ENCODE assay signal across 13 cellular contexts in the genomic region with DNA sequence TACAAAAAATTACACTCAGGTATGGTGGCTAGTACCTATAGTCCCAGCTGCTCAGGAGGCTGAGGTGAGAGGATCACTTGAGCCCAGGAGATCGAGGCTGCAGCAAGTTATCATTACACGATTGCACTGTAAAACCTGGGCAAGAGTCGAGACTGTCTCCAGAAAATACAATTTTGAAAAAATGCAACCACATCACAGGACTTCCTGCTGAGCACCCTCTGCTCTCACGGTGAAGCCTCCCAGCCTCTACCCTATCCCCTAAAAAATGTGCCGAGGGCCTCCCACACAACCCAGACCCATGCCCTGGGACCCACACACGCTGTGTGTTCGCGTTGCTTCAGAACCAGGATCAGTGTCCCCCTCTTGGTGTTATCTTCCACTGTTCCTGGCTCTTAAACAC.
A peak's percentile ranks its signal among the peaks of the same experiment; 100 is the strongest.
DNase-seq lines count a peak whose midpoint lies in the region; ATAC-seq and TF ChIP-seq lines count a peak whose summit lies in the region.
"Had no signal": no experiment of that assay in that cellular context is flagged by ENCODE, and none has a peak within 500 bp of the region (broad histone marks: within the 10 kb centered on the region; RNA-seq: fewer than 3 reads in every experiment).

No MANE protein-coding gene starts in this region.

- intact Hi-C loops in CD4-positive, alpha-beta memory T cell (cut with micrococcal nuclease) = no loop called here
- intact Hi-C loops in activated B cell treated with CpG ODN at 0.5 μM for 24 hours (cut with micrococcal nuclease) = no loop called here

- no peaks in the 10 kb centered on the region for H3K9me3 ChIP-seq in CD4-positive, alpha-beta memory T cell (ENCODE audit: control insufficient read depth in 1 of 2, low read length in 2 of 2)

- H3K4me1 Mint-ChIP-seq in activated T-cell treated with anti-CD3 and anti-CD28 coated beads, Interleukin-2, amount 50 U/mL, for 72 hours (ENCODE audit: low read depth) = peaks cover 38% of the 10 kb centered on the region
- H3K4me1 Mint-ChIP-seq in activated T-cell treated with anti-CD3 and anti-CD28 coated beads, Interleukin-2, amount 50 U/mL, for 4 hours (ENCODE audit: low read depth) = peaks cover 35% of the 10 kb centered on the region
- peaks cover 20 to 34% (median 27%) of the 10 kb centered on the region in 4 donors for H3K4me1 Mint-ChIP-seq in CD4-positive, alpha-beta memory T cell
- peaks cover 10% of the 10 kb centered on the region for H3K4me1 Mint-ChIP-seq in activated B cell treated with CpG ODN at 0.5 μM for 24 hours
- no peaks in the 10 kb centered on the region for H3K4me1 Mint-ChIP-seq in central memory CD8-positive, alpha-beta T cell

- peak overlapping the region; percentile 9 for H3K27ac Mint-ChIP-seq in activated T-cell treated with anti-CD3 and anti-CD28 coated beads, Interleukin-2, amount 50 U/mL, for 72 hours
- H3K27ac Mint-ChIP-seq in CD4-positive, alpha-beta memory T cell = peak overlapping the region in 6 of 7 donors; percentile 14 to 72 (median 51)
- H3K27ac Mint-ChIP-seq in activated B cell treated with CpG ODN at 0.5 μM for 24 hours = peak overlapping the region; percentile 56
- peak overlapping the region; percentile 78 for H3K27ac Mint-ChIP-seq in central memory CD8-positive, alpha-beta T cell (ENCODE audit: low read depth)

- H3K27me3 ChIP-seq in CD4-positive, alpha-beta memory T cell (ENCODE audit: insufficient read depth, low read length) = no peaks in the 10 kb centered on the region

- H3K4me3 Mint-ChIP-seq in activated T-cell treated with anti-CD3 and anti-CD28 coated beads, Interleukin-2, amount 50 U/mL, for 72 hours = no peak overlapping the region
- no peak overlapping the region for H3K4me3 Mint-ChIP-seq in activated T-cell treated with anti-CD3 and anti-CD28 coated beads, Interleukin-2, amount 50 U/mL, for 4 hours
- no peak overlapping the region for H3K4me3 Mint-ChIP-seq in CD4-positive, alpha-beta memory T cell
- H3K4me3 Mint-ChIP-seq in activated B cell treated with CpG ODN at 0.5 μM for 24 hours = no peak overlapping the region
- H3K4me3 Mint-ChIP-seq in central memory CD8-positive, alpha-beta T cell = no peak overlapping the region

- no peak overlapping the region for H3K4me3 ChIP-seq in CD4-positive, alpha-beta memory T cell (ENCODE audit: low read length in 2 of 2)

- no peak overlapping the region for H3K27ac ChIP-seq in CD4-positive, alpha-beta memory T cell (ENCODE audit: low read depth, low read length)
- H3K27ac ChIP-seq: C4-2B, HL-60 had no signal

- POLR2A ChIA-PET in CD4-positive, alpha-beta memory T cell (lab: Charles Lee; ENCODE audit: partially characterized antibody) = no interaction called here
- POLR2A ChIA-PET in activated B cell treated with CpG ODN at 0.5 μM for 24 hours (lab: Charles Lee) = no interaction called here

- no peaks in the 10 kb centered on the region for H3K36me3 ChIP-seq in CD4-positive, alpha-beta memory T cell (ENCODE audit: insufficient read depth, low read length)

- no peaks in the 10 kb centered on the region for H3K27me3 Mint-ChIP-seq in activated T-cell treated with anti-CD3 and anti-CD28 coated beads, Interleukin-2, amount 50 U/mL, for 72 hours (ENCODE audit: low read depth)
- H3K27me3 Mint-ChIP-seq in activated T-cell treated with anti-CD3 and anti-CD28 coated beads, Interleukin-2, amount 50 U/mL, for 4 hours (ENCODE audit: low read depth) = no peaks in the 10 kb centered on the region
- H3K27me3 Mint-ChIP-seq in CD4-positive, alpha-beta memory T cell = no peaks in the 10 kb centered on the region
- H3K27me3 Mint-ChIP-seq in activated B cell treated with CpG ODN at 0.5 μM for 24 hours = no peaks in the 10 kb centered on the region
- H3K27me3 Mint-ChIP-seq in central memory CD8-positive, alpha-beta T cell = no peaks in the 10 kb centered on the region

- DNase-seq in activated T-cell treated with anti-CD3 and anti-CD28 coated beads, Interleukin-2, amount 50 U/mL, for 72 hours = no peak
- DNase-seq in activated T-cell treated with anti-CD3 and anti-CD28 coated beads, Interleukin-2, amount 50 U/mL, for 4 hours = no peak
- no peak for DNase-seq in CD4-positive, alpha-beta memory T cell
- DNase-seq in activated B cell treated with CpG ODN at 0.5 μM for 24 hours (no peak), kidney tubule cell (ENCODE audit: low spot score) (no peak), SHP77 (lab: John Stamatoyannopoulos, UW) (no peak)
- no peak for DNase-seq in central memory CD8-positive, alpha-beta T cell (ENCODE audit: low spot score in 2 of 2)
- DNase-seq: GOT3, NCI-H187 treated with DMSO at 0.1 percent for 48 hours, NCI-H446, NCI-H69 had no signal

- TF ChIP-seq CTCF in activated B cell treated with CpG ODN at 0.5 μM for 24 hours (IDR thresholded peaks at IDR 0.05) = no peak

- peaks cover 10 to 11% of the 10 kb centered on the region in 2 donors for H3K9me3 Mint-ChIP-seq in activated T-cell treated with anti-CD3 and anti-CD28 coated beads, Interleukin-2, amount 50 U/mL, for 72 hours
- H3K9me3 Mint-ChIP-seq in activated T-cell treated with anti-CD3 and anti-CD28 coated beads, Interleukin-2, amount 50 U/mL, for 4 hours = peaks cover 5% of the 10 kb centered on the region
- peaks cover 0 to 13% (median 1%) of the 10 kb centered on the region in 8 donors for H3K9me3 Mint-ChIP-seq in CD4-positive, alpha-beta memory T cell
- H3K9me3 Mint-ChIP-seq in activated B cell treated with CpG ODN at 0.5 μM for 24 hours = peaks cover 3% of the 10 kb centered on the region
- no peaks in the 10 kb centered on the region for H3K9me3 Mint-ChIP-seq in central memory CD8-positive, alpha-beta T cell

- CTCF ChIA-PET in CD4-positive, alpha-beta memory T cell (lab: Charles Lee; ENCODE audit: partially characterized antibody) = no interaction called here
- CTCF ChIA-PET in activated B cell treated with CpG ODN at 0.5 μM for 24 hours (lab: Charles Lee) = no interaction called here

- peaks cover 12 to 24% of the 10 kb centered on the region in 2 donors for H3K36me3 Mint-ChIP-seq in activated T-cell treated with anti-CD3 and anti-CD28 coated beads, Interleukin-2, amount 50 U/mL, for 72 hours (ENCODE audit: insufficient read depth in 2 of 2)
- peaks cover 14% of the 10 kb centered on the region for H3K36me3 Mint-ChIP-seq in activated T-cell treated with anti-CD3 and anti-CD28 coated beads, Interleukin-2, amount 50 U/mL, for 4 hours (ENCODE audit: insufficient read depth)
- peaks cover 42 to 54% of the 10 kb centered on the region in 2 donors for H3K36me3 Mint-ChIP-seq in CD4-positive, alpha-beta memory T cell
- H3K36me3 Mint-ChIP-seq in activated B cell treated with CpG ODN at 0.5 μM for 24 hours (ENCODE audit: low read depth) = peaks cover 87% of the 10 kb centered on the region
- peaks cover 7% of the 10 kb centered on the region for H3K36me3 Mint-ChIP-seq in central memory CD8-positive, alpha-beta T cell (ENCODE audit: insufficient read depth)

- peak; percentile 29 to 42 for ATAC-seq in activated T-cell treated with anti-CD3 and anti-CD28 coated beads, Interleukin-2, amount 50 U/mL, for 72 hours (replicated peaks in 1 of 2)
- no peak for ATAC-seq in activated T-cell treated with anti-CD3 and anti-CD28 coated beads, Interleukin-2, amount 50 U/mL, for 4 hours
- no peak for ATAC-seq in activated B cell treated with CpG ODN at 0.5 μM for 24 hours (ENCODE audit: low read depth)
- ATAC-seq in central memory CD8-positive, alpha-beta T cell (replicated peaks; ENCODE audit: extremely low read depth, poor library complexity, severe bottlenecking) = no peak

- no peaks in the 10 kb centered on the region for H3K4me1 ChIP-seq in CD4-positive, alpha-beta memory T cell (ENCODE audit: insufficient read depth, low read length)

Comparison
In these comparisons a context has a peak if more than half of its experiments do, and no peak if none do; other contexts are left out.
1. ATAC-seq: peak in activated T-cell treated with anti-CD3 and anti-CD28 coated beads, Interleukin-2, amount 50 U/mL, for 72 hours (2 of 2); none in activated T-cell treated with anti-CD3 and anti-CD28 coated beads, Interleukin-2, amount 50 U/mL, for 4 hours (0 of 2), activated B cell treated with CpG ODN at 0.5 μM for 24 hours (single experiment) and central memory CD8-positive, alpha-beta T cell (single experiment).
2. H3K27ac Mint-ChIP-seq: peak in every context shown above with its lines; median percentile 78 in central memory CD8-positive, alpha-beta T cell; 56 in activated B cell treated with CpG ODN at 0.5 μM for 24 hours; 51 in CD4-positive, alpha-beta memory T cell; 9 in activated T-cell treated with anti-CD3 and anti-CD28 coated beads, Interleukin-2, amount 50 U/mL, for 72 hours.